ENCODE assay signal across 21 cellular contexts in the genomic region with DNA sequence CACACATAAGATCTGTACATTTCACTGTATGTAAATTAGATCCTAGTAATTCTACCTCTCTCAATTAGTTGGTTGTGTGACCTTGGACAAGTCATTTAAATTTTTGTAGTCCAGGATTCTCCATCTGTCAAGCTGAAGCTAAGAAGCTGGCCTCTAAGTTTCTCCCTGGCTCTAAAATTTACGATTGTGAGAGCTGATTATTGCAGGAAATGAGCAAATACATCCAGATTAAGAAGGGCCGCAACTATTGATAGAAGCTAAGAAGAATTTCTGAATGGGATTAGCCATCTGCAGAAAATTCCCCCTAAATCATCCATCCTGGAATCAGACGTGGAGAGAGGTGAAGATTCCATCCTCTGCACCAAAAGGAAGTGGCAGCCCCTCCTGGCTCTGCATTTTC. TPM values are rescaled to one million over a fixed set of nuclear protein-coding genes. Genes with fewer than 3 reads are reported as not detected.
A peak's percentile ranks its signal among the peaks of the same experiment; 100 is the strongest.
DNase-seq lines count a peak whose midpoint lies in the region; ATAC-seq, FAIRE-seq and TF ChIP-seq lines count a peak whose summit lies in the region.
"Had no signal": no experiment of that assay in that cellular context is flagged by ENCODE, and none has a peak within 500 bp of the region (broad histone marks: within the 10 kb centered on the region; RNA-seq: fewer than 3 reads in every experiment).

No MANE protein-coding gene starts in this region.

- no peaks in the 10 kb centered on the region for H4K20me1 ChIP-seq in endothelial cell of umbilical vein (replicated peaks; ENCODE audit: control insufficient read depth, extremely low read depth, insufficient read depth, low read length)
- H4K20me1 ChIP-seq: BLaER1 had no signal

- H3K36me3 ChIP-seq in Panc1 (ENCODE audit: control insufficient read depth, insufficient read depth, low read length) (no peaks in the 10 kb centered on the region), endothelial cell of umbilical vein (ENCODE audit: control insufficient read depth in 2 of 2, extremely low read depth in 1 of 2, insufficient read depth in 2 of 2, low read length in 2 of 2) (no peaks in the 10 kb centered on the region)
- H3K36me3 ChIP-seq: BLaER1 had no signal

- H3K9me1 ChIP-seq in endothelial cell of umbilical vein (replicated peaks; ENCODE audit: control insufficient read depth, extremely low read depth, insufficient read depth, low read length), result no peaks in the 10 kb centered on the region

- no peak for ATAC-seq in stimulated activated naive CD8-positive, alpha-beta T cell treated with anti-CD3 and anti-CD28 coated beads, Interleukin-15, Interleukin-2, amounts not matched to agents 100 U/mL and 50 U/mL, for 24 hours
- ATAC-seq in Panc1, result no peak
- ATAC-seq in GM19467 (IDR thresholded peaks at IDR 0.05; ENCODE audit: unreplicated experiment), result no peak
- ATAC-seq: CD8-positive, alpha-beta T cell had no signal

- H3K27ac ChIP-seq in Panc1 (ENCODE audit: low read length) (peak overlapping the region; percentile 79), endothelial cell of umbilical vein (ENCODE audit: insufficient read depth, low read depth, low read length) (no peak overlapping the region)
- H3K27ac ChIP-seq: BLaER1 had no signal

- H3K4me3 ChIP-seq in Panc1 (ENCODE audit: low read depth in 2 of 2, low read length in 2 of 2) (no peak overlapping the region), endothelial cell of umbilical vein (replicated peaks in 1 of 3; ENCODE audit: insufficient read depth in 1 of 3, low read depth in 1 of 3, low read length in 3 of 3) (no peak overlapping the region)
- H3K4me3 ChIP-seq: BLaER1 had no signal

- H3K4me1 Mint-ChIP-seq in stimulated activated naive CD8-positive, alpha-beta T cell treated with anti-CD3 and anti-CD28 coated beads, Interleukin-15, Interleukin-2, amounts not matched to agents 100 ng/mL and 50 ng/mL, for 24 hours (ENCODE audit: low read depth), result peaks cover 55% of the 10 kb centered on the region

- CTCF ChIA-PET in Panc1 (lab: Charles Lee) (interaction anchor here (0.6 kb wide), 1 partner anchor 29 kb away, joined by 4 read pairs; no protein-coding TSS in a partner anchor), endothelial cell of umbilical vein (lab: Charles Lee) (interaction anchor here (1.2 to 1.3 kb wide), 2 partner anchors 28 to 290 kb away, joined by 3 read pairs; no protein-coding TSS in a partner anchor)

- peak overlapping the region; percentile 15 for H3K9ac ChIP-seq in endothelial cell of umbilical vein (replicated peaks; ENCODE audit: extremely low read depth, insufficient read depth, low read length)
- H3K9ac ChIP-seq: BLaER1 had no signal

- BruUV-seq in Panc1 (replicated peaks; lab: Mats Ljungman, UMichigan), result no TSS peak
- BruUV-seq in endothelial cell of umbilical vein (replicated peaks; lab: Mats Ljungman, UMichigan), result no TSS peak

- TF ChIP-seq CTCF in Panc1 (IDR thresholded peaks at IDR 0.05), result no peak
- TF ChIP-seq CTCF in endothelial cell of umbilical vein (IDR thresholded peaks at IDR 0.05; ENCODE audit: extremely low read depth in 1 of 2, insufficient read depth in 1 of 2, low read depth in 1 of 2, low read length in 2 of 2), result no peak

- intact Hi-C loops in Panc1 (cut with micrococcal nuclease; ENCODE audit: unreplicated experiment) (no loop called here), endothelial cell of umbilical vein (cut with micrococcal nuclease) (loop anchor here (2.0 kb wide), 3 partner anchors 23 to 51 kb away; no protein-coding TSS in a partner anchor)

- H3K36me3 Mint-ChIP-seq in stimulated activated naive CD8-positive, alpha-beta T cell treated with anti-CD3 and anti-CD28 coated beads, Interleukin-15, Interleukin-2, amounts not matched to agents 100 ng/mL and 50 ng/mL, for 24 hours (ENCODE audit: low read depth), result peaks cover 3% of the 10 kb centered on the region
- H3K36me3 Mint-ChIP-seq: CD8-positive, alpha-beta T cell had no signal

- H3K27me3 Mint-ChIP-seq in stimulated activated naive CD8-positive, alpha-beta T cell treated with anti-CD3 and anti-CD28 coated beads, Interleukin-15, Interleukin-2, amounts not matched to agents 100 ng/mL and 50 ng/mL, for 24 hours, result no peaks in the 10 kb centered on the region

- TF ChIP-seq POLR2A in endothelial cell of umbilical vein (IDR thresholded peaks at IDR 0.05; ENCODE audit: low read depth, low read length), result no peak

- no peaks in the 10 kb centered on the region for H3K9me3 Mint-ChIP-seq in stimulated activated naive CD8-positive, alpha-beta T cell treated with anti-CD3 and anti-CD28 coated beads, Interleukin-15, Interleukin-2, amounts not matched to agents 100 ng/mL and 50 ng/mL, for 24 hours
- H3K9me3 Mint-ChIP-seq: CD8-positive, alpha-beta T cell had no signal

- no peaks in the 10 kb centered on the region for H3K79me2 ChIP-seq in endothelial cell of umbilical vein (ENCODE audit: control insufficient read depth, insufficient read depth, low read length)

- no peak for FAIRE-seq in endothelial cell of umbilical vein (lab: Jason Lieb, UNC)
- FAIRE-seq: A204.1, HTR-8/SVneo had no signal

- in situ Hi-C loops in Panc1 (cut with HindIII; ENCODE audit: low pct_unique_long_range_greater_than_20kb, low sequenced_read_pairs), result no loop called here

- POLR2A ChIA-PET in Panc1 (lab: Charles Lee) (interaction anchor here (0.6 kb wide), 1 partner anchor 361 kb away, joined by 5 read pairs; no protein-coding TSS in a partner anchor), endothelial cell of umbilical vein (lab: Charles Lee) (no interaction called here)

- H3K4me1 ChIP-seq in Panc1 (ENCODE audit: control insufficient read depth, insufficient read depth, low read length) (peaks cover 39% of the 10 kb centered on the region), endothelial cell of umbilical vein (ENCODE audit: control insufficient read depth, extremely low read depth, insufficient read depth, low read length) (peaks cover 24% of the 10 kb centered on the region)

- dilution Hi-C loops in endothelial cell of umbilical vein (cut with MboI; ENCODE audit: extremely low pct_ligation_motif_present, low sequenced_read_pairs), result no loop called here

- H3K27ac Mint-ChIP-seq in stimulated activated naive CD8-positive, alpha-beta T cell treated with anti-CD3 and anti-CD28 coated beads, Interleukin-15, Interleukin-2, amounts not matched to agents 100 ng/mL and 50 ng/mL, for 24 hours, result peak overlapping the region; percentile 65
- H3K27ac Mint-ChIP-seq: CD8-positive, alpha-beta T cell had no signal

- no peak for DNase-seq in stimulated activated naive CD8-positive, alpha-beta T cell treated with anti-CD3 and anti-CD28 coated beads, Interleukin-15, Interleukin-2, amounts not matched to agents 100 U/mL and 50 U/mL, for 24 hours
- DNase-seq in Panc1 (ENCODE audit: low read depth, low spot score), result no peak
- DNase-seq in endothelial cell of umbilical vein (ENCODE audit: low read depth, low spot score), result no peak
- no peak for DNase-seq in Ammon's horn (ENCODE audit: low spot score)
- DNase-seq in iPS-NIHi11 (ENCODE audit: low spot score), result no peak
- DNase-seq in GM19238 (ENCODE audit: insufficient read length, low spot score), result no peak
- DNase-seq: CD8-positive, alpha-beta T cell; H7; MM.1S; NCI-H1092; NCI-H1436 treated with DMSO at 0.1 percent for 48 hours; NCI-H2029 treated with DMSO at 0.1 percent for 48 hours; NCI-H2171 treated with DMSO at 0.1 percent for 48 hours; NCI-H446; NCI-H526 treated with DMSO at 0.1 percent for 48 hours; SHP77 treated with DMSO at 0.1 percent for 48 hours had no signal

- H3K4me3 Mint-ChIP-seq in stimulated activated naive CD8-positive, alpha-beta T cell treated with anti-CD3 and anti-CD28 coated beads, Interleukin-15, Interleukin-2, amounts not matched to agents 100 ng/mL and 50 ng/mL, for 24 hours, result no peak overlapping the region
- H3K4me3 Mint-ChIP-seq: CD8-positive, alpha-beta T cell had no signal

- no peaks in the 10 kb centered on the region for H3K9me3 ChIP-seq in Panc1 (ENCODE audit: control insufficient read depth, insufficient read depth, low read depth, low read length)
- no peaks in the 10 kb centered on the region for H3K9me3 ChIP-seq in endothelial cell of umbilical vein (replicated peaks; ENCODE audit: control insufficient read depth, insufficient read depth, low read length)
- H3K9me3 ChIP-seq: BLaER1 had no signal

- H2AFZ ChIP-seq in endothelial cell of umbilical vein (ENCODE audit: low read depth, low read length), result no peak overlapping the region

- H3K27me3 ChIP-seq in Panc1 (ENCODE audit: control insufficient read depth, insufficient read depth, low read length), result 0 out of 2 replicates have a peak, but pooled peaks cover 2% of the 10 kb centered on the region
- H3K27me3 ChIP-seq in endothelial cell of umbilical vein (ENCODE audit: control insufficient read depth in 2 of 2, insufficient read depth in 2 of 2, low read length in 2 of 2), result no peaks in the 10 kb centered on the region
- H3K27me3 ChIP-seq: BLaER1 had no signal

- H3K4me2 ChIP-seq in endothelial cell of umbilical vein (ENCODE audit: insufficient read depth, low read length), result no peak overlapping the region
- H3K4me2 ChIP-seq: BLaER1 had no signal

TF ChIP-seq in endothelial cell of umbilical vein, 7 proteins besides CTCF, POLR2A, EP300 and RAD21:
- TF ChIP-seq, protein P1, sequence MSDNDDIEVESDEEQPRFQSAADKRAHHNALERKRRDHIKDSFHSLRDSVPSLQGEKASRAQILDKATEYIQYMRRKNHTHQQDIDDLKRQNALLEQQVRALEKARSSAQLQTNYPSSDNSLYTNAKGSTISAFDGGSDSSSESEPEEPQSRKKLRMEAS (IDR thresholded peaks at IDR 0.05; ENCODE audit: insufficient read depth, insufficient read length), result no peak
- TF ChIP-seq FOS (IDR thresholded peaks at IDR 0.05; ENCODE audit: borderline replicate concordance, insufficient read depth, low read length) (no peak), GATA2 (IDR thresholded peaks at IDR 0.05; ENCODE audit: insufficient read depth, insufficient read length, low read depth, low read length) (no peak), POLR2AphosphoS5 (IDR thresholded peaks at IDR 0.05; ENCODE audit: insufficient read depth, low read depth, low read length) (no peak), MYC (IDR thresholded peaks at IDR 0.05; ENCODE audit: low read depth, low read length) (no peak), EZH2 (IDR thresholded peaks at IDR 0.05; ENCODE audit: borderline replicate concordance, low read depth, low read length, severe bottlenecking) (no peak), JUN (IDR thresholded peaks at IDR 0.05; ENCODE audit: borderline replicate concordance, insufficient read depth, insufficient read length, low read depth) (no peak)

RNA-seq across cellular contexts. Expression of a gene that starts 55.0 kb away (rescaled TPM):
- 6.0 TPM for total RNA-seq in Panc1 (2021; ENCODE audit: unreplicated experiment)
- polyA plus RNA-seq in Panc1 (2012; ENCODE audit: insufficient read length), result 10.1 TPM
- total RNA-seq in endothelial cell of umbilical vein, result 4.0 and 5.0 TPM in 2 replicates
- 2.1 and 3.4 TPM in 2 replicates for polyA plus RNA-seq in endothelial cell of umbilical vein
- polyA plus RNA-seq in endothelial cell of umbilical vein (2011; cell fraction: cytosol; rRNA removed), result 3.6 and 4.1 TPM in 2 replicates
- polyA plus RNA-seq in endothelial cell of umbilical vein (2011; cell fraction: nucleus; rRNA removed), result 3.2 and 3.3 TPM in 2 replicates
- polyA plus RNA-seq in endothelial cell of umbilical vein (2012), result 2.7 and 4.9 TPM in 2 replicates
- 4.5 and 4.7 TPM in 2 replicates for polyA minus RNA-seq in endothelial cell of umbilical vein
- 0.61 TPM for polyA minus RNA-seq in endothelial cell of umbilical vein (2011; cell fraction: cytosol; rRNA and poly(A)+ RNA removed)
- 3.6 and 5.6 TPM in 2 replicates for polyA minus RNA-seq in endothelial cell of umbilical vein (2011; cell fraction: nucleus; rRNA and poly(A)+ RNA removed)
